14 cellular contexts compared by ENCODE assay signal in the genomic region with DNA sequence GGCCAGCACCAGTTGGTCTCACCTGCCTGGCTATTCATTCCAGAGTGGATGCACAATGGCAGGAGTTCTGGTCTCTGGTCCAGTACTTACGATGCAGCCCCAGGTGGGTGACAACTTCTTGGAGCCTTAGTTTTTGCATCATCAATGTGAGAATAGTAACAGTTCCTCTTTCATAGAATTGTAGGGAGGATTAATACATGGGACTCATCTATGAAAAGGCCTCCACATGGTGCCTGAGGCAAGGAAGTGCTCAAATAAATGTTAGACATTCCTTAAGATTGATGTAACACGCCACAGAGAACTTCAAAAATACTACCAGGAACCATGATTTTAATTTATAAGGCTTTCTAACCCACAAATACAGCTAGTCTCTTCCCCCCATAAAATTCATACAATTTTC.
"Had no signal": no experiment of that assay in that cellular context is flagged by ENCODE, and none has a peak within 500 bp of the region (broad histone marks: within the 10 kb centered on the region; RNA-seq: fewer than 3 reads in every experiment).

No MANE protein-coding gene starts in this region.

- DNase-seq: activated CD4-positive, alpha-beta T cell treated with anti-CD3 and anti-CD28 coated beads for 4 hours; activated CD8-positive, alpha-beta memory T cell treated with anti-CD3 and anti-CD28 coated beads, Interleukin-2, amount 50 U/mL, for 48 hours; activated CD8-positive, alpha-beta T cell treated with anti-CD3 and anti-CD28 coated beads for 36 hours; activated naive CD8-positive, alpha-beta T cell treated with anti-CD3 and anti-CD28 coated beads for 36 hours; activated T-cell treated with anti-CD3 and anti-CD28 coated beads, Interleukin-2, amount 50 U/mL, for 72 hours; anterior cingulate cortex; dermis blood vessel endothelial cell; effector memory CD8-positive, alpha-beta T cell; hypothalamus; stimulated activated naive CD8-positive, alpha-beta T cell treated with anti-CD3 and anti-CD28 coated beads, Interleukin-15, Interleukin-2, amounts not matched to agents 100 U/mL and 50 U/mL, for 24 hours; T-helper 2 cell; upper lobe of left lung had no signal

- H3K27me3 ChIP-seq: upper lobe of left lung had no signal

- H3K4me3 ChIP-seq: prostate gland, smooth muscle cell, upper lobe of left lung had no signal

- H3K4me1 ChIP-seq: prostate gland, upper lobe of left lung had no signal

- H3K9me3 ChIP-seq: prostate gland, upper lobe of left lung had no signal

- H3K4me2 ChIP-seq: smooth muscle cell had no signal

- H3K27ac ChIP-seq: prostate gland, upper lobe of left lung had no signal

- H3K36me3 ChIP-seq: prostate gland, upper lobe of left lung had no signal
